ENCODE assay signal across 21 cellular contexts in the genomic region with DNA sequence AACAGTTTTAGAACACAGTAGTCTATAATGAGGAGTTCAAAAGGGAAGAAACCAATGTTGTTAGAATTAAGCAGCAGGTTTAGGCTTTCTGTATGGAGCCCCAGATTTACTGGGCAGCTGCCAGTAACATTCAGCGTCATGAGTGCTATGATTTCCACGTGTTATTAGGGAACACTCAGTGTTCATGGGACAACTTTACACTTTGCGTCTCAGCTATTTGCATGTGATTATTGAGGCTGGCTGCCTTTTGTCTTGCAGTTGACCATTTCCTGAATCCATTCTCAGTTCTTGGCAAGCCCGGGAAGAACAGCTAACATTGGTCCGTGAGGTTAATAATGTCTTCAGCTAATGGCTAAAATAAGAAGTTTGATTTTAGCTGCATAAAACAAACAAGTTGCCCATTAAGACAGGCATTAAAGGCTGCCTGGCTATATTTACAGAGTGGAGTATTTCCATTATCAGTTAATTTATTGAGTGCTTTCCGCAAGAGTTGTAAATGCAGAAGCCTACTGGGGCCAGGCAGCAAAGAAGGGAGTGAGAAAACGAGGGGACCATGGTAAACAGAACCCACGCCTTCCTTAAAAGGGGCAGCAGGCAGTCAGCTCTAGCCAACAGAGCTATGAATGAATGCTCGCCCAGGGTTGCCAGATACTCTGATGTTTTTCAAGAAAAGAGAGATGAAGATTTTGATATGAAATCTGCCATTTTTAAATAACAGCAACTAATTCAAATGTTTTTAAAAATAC.
A peak's percentile ranks its signal among the peaks of the same experiment; 100 is the strongest.
DNase-seq lines count a peak whose midpoint lies in the region; ATAC-seq, FAIRE-seq and TF ChIP-seq lines count a peak whose summit lies in the region.
"Had no signal": no experiment of that assay in that cellular context is flagged by ENCODE, and none has a peak within 500 bp of the region (broad histone marks: within the 10 kb centered on the region; RNA-seq: fewer than 3 reads in every experiment).

No MANE protein-coding gene starts in this region.

- H3K27me3 Mint-ChIP-seq in GM23338 (ENCODE audit: insufficient read depth, low read depth, poor library complexity) (peaks cover 5% of the 10 kb centered on the region), neural progenitor cell (ENCODE audit: insufficient read depth, low read depth) (peaks cover 5% of the 10 kb centered on the region)
- H3K27me3 Mint-ChIP-seq: stimulated activated naive CD8-positive, alpha-beta T cell treated with anti-CD3 and anti-CD28 coated beads, Interleukin-15, Interleukin-2, amounts not matched to agents 100 ng/mL and 50 ng/mL, for 24 hours had no signal

- DNase-seq in GM23338 (ENCODE audit: low spot score): peak; percentile 33
- DNase-seq in NCI-H748 (lab: John Stamatoyannopoulos, UW; ENCODE audit: unreplicated experiment): peak; percentile 94
- no peak for DNase-seq in Right ventricle myocardium superior
- no peak for DNase-seq in neural progenitor cell (ENCODE audit: low spot score)
- DNase-seq in activated CD4-positive, CD25-positive, alpha-beta regulatory T cell (lab: John Stamatoyannopoulos, UW): no peak
- DNase-seq in CD1c-positive myeloid dendritic cell (ENCODE audit: extremely low spot score): no peak
- no peak for DNase-seq in DMS114 treated with DMSO at 0.1 percent for 48 hours (lab: John Stamatoyannopoulos, UW; ENCODE audit: unreplicated experiment)
- DNase-seq in RCC 7860 (ENCODE audit: low spot score): no peak
- DNase-seq: activated CD4-positive, alpha-beta memory T cell treated with anti-CD3 and anti-CD28 coated beads, Interleukin-2, amount 10 ng/mL, durations not matched to agents 7 days and 5 days; activated naive CD8-positive, alpha-beta T cell treated with anti-CD3 and anti-CD28 coated beads for 36 hours; IMR-90; mucosa of descending colon; NCI-H510A; nephron progenitor cell; RPMI8226; sigmoid colon; SK-N-SH; stimulated activated CD4-positive, alpha-beta T cell treated with anti-CD3 and anti-CD28 coated beads, Interleukin-15, amount 100 ng/mL, for 24 hours had no signal

- TF ChIP-seq CTCF in GM23338 (conservative IDR thresholded peaks at IDR 0.05; ENCODE audit: low read depth in 2 of 2) (no peak), neural progenitor cell (IDR thresholded peaks at IDR 0.05) (no peak)

- H3K9me2 ChIP-seq in GM23338 (ENCODE audit: insufficient read depth): no peaks in the 10 kb centered on the region
- H3K9me2 ChIP-seq: SK-N-SH had no signal

- H3K9me3 Mint-ChIP-seq in GM23338 (no peaks in the 10 kb centered on the region), neural progenitor cell (no peaks in the 10 kb centered on the region)
- H3K9me3 Mint-ChIP-seq: activated CD4-positive, alpha-beta memory T cell treated with anti-CD3 and anti-CD28 coated beads, Interleukin-2, amount 10 ng/mL, durations not matched to agents 7 days and 5 days; activated naive CD8-positive, alpha-beta T cell treated with anti-CD3 and anti-CD28 coated beads for 36 hours; nephron progenitor cell; stimulated activated naive CD8-positive, alpha-beta T cell treated with anti-CD3 and anti-CD28 coated beads, Interleukin-15, Interleukin-2, amounts not matched to agents 100 ng/mL and 50 ng/mL, for 24 hours had no signal

- ATAC-seq in GM23338 (peak; percentile 57), Right ventricle myocardium superior (ENCODE audit: poor library complexity) (peak; percentile 63)
- ATAC-seq: mucosa of descending colon had no signal

- intact Hi-C loops in Right ventricle myocardium superior (cut with DNase I): no loop called here

- H3K27ac Mint-ChIP-seq in GM23338 (peak overlapping the region; percentile 60), neural progenitor cell (no peak overlapping the region)
- H3K27ac Mint-ChIP-seq: activated CD4-positive, alpha-beta memory T cell treated with anti-CD3 and anti-CD28 coated beads, Interleukin-2, amount 10 ng/mL, durations not matched to agents 7 days and 5 days; activated naive CD8-positive, alpha-beta T cell treated with anti-CD3 and anti-CD28 coated beads for 36 hours; nephron progenitor cell; stimulated activated naive CD8-positive, alpha-beta T cell treated with anti-CD3 and anti-CD28 coated beads, Interleukin-15, Interleukin-2, amounts not matched to agents 100 ng/mL and 50 ng/mL, for 24 hours had no signal

- H3K79me2 ChIP-seq in GM23338 (replicated peaks; ENCODE audit: insufficient read depth): no peaks in the 10 kb centered on the region
- H3K79me2 ChIP-seq in neural progenitor cell (ENCODE audit: low read depth): no peaks in the 10 kb centered on the region

- H3F3A ChIP-seq in GM23338 (replicated peaks; ENCODE audit: low read depth) (no peaks in the 10 kb centered on the region), neural progenitor cell (ENCODE audit: low read depth) (peaks cover 21% of the 10 kb centered on the region)

- no peaks in the 10 kb centered on the region for H4K20me1 ChIP-seq in GM23338 (replicated peaks; ENCODE audit: insufficient read depth)
- no peaks in the 10 kb centered on the region for H4K20me1 ChIP-seq in neural progenitor cell (ENCODE audit: low read depth)
- H4K20me1 ChIP-seq: BLaER1 treated with 17β-estradiol and CSF1 and Interleukin-3, amounts not matched to agents 10 nM and 100 nM had no signal

- peak overlapping the region; percentile 17; the same call in 1 of the 2 replicates for H3K27ac ChIP-seq in GM23338 (ENCODE audit: low read depth)
- H3K27ac ChIP-seq in neural progenitor cell: no peak overlapping the region
- H3K27ac ChIP-seq: BLaER1 treated with 17β-estradiol and CSF1 and Interleukin-3, amounts not matched to agents 10 nM and 100 nM; tibial nerve had no signal

- H3K9ac ChIP-seq in neural progenitor cell: no peak overlapping the region
- H3K9ac ChIP-seq: BLaER1 treated with 17β-estradiol and CSF1 and Interleukin-3, amounts not matched to agents 10 nM and 100 nM; SK-N-SH had no signal

- H3K4me1 Mint-ChIP-seq in GM23338 (peaks cover 35% of the 10 kb centered on the region), neural progenitor cell (peaks cover 31% of the 10 kb centered on the region)
- H3K4me1 Mint-ChIP-seq: activated CD4-positive, alpha-beta memory T cell treated with anti-CD3 and anti-CD28 coated beads, Interleukin-2, amount 10 ng/mL, durations not matched to agents 7 days and 5 days; activated naive CD8-positive, alpha-beta T cell treated with anti-CD3 and anti-CD28 coated beads for 36 hours had no signal

- FAIRE-seq in RCC 7860 (lab: Jason Lieb, UNC): no peak

- H3K4me1 ChIP-seq in GM23338 (ENCODE audit: insufficient read depth) (peaks cover 24% of the 10 kb centered on the region), neural progenitor cell (peaks cover 34% of the 10 kb centered on the region)
- H3K4me1 ChIP-seq: tibial nerve had no signal

- peak overlapping the region; percentile 52 for H3K4me2 ChIP-seq in GM23338
- no peak overlapping the region for H3K4me2 ChIP-seq in neural progenitor cell
- H3K4me2 ChIP-seq: BLaER1 treated with 17β-estradiol and CSF1 and Interleukin-3, amounts not matched to agents 10 nM and 100 nM; SK-N-SH had no signal

- H2AFZ ChIP-seq in GM23338 (peak overlapping the region; percentile 76; the same call in 1 of the 2 replicates), neural progenitor cell (replicated peaks) (peak overlapping the region; percentile 26)

- H3K36me3 Mint-ChIP-seq in GM23338 (ENCODE audit: low read depth) (no peaks in the 10 kb centered on the region), neural progenitor cell (peaks cover 12% of the 10 kb centered on the region)
- H3K36me3 Mint-ChIP-seq: activated naive CD8-positive, alpha-beta T cell treated with anti-CD3 and anti-CD28 coated beads for 36 hours had no signal

- H3K9me3 ChIP-seq in neural progenitor cell (ENCODE audit: low read depth): no peaks in the 10 kb centered on the region
- H3K9me3 ChIP-seq: BLaER1 treated with 17β-estradiol and CSF1 and Interleukin-3, amounts not matched to agents 10 nM and 100 nM; mucosa of descending colon; sigmoid colon; SK-N-SH; tibial nerve had no signal

- H3K27me3 ChIP-seq in GM23338 (ENCODE audit: insufficient read depth) (no peaks in the 10 kb centered on the region), neural progenitor cell (no peaks in the 10 kb centered on the region)
- H3K27me3 ChIP-seq: BLaER1 treated with 17β-estradiol and CSF1 and Interleukin-3, amounts not matched to agents 10 nM and 100 nM; sigmoid colon; tibial nerve had no signal

- H3K4me3 Mint-ChIP-seq in GM23338 (no peak overlapping the region), neural progenitor cell (no peak overlapping the region)
- H3K4me3 Mint-ChIP-seq: activated CD4-positive, alpha-beta memory T cell treated with anti-CD3 and anti-CD28 coated beads, Interleukin-2, amount 10 ng/mL, durations not matched to agents 7 days and 5 days; activated naive CD8-positive, alpha-beta T cell treated with anti-CD3 and anti-CD28 coated beads for 36 hours; nephron progenitor cell; stimulated activated naive CD8-positive, alpha-beta T cell treated with anti-CD3 and anti-CD28 coated beads, Interleukin-15, Interleukin-2, amounts not matched to agents 100 ng/mL and 50 ng/mL, for 24 hours had no signal

- H3K4me3 ChIP-seq in GM23338: peak overlapping the region; percentile 8; the same call in 1 of the 2 replicates
- H3K4me3 ChIP-seq in neural progenitor cell: no peak overlapping the region
- H3K4me3 ChIP-seq: BLaER1 treated with 17β-estradiol and CSF1 and Interleukin-3, amounts not matched to agents 10 nM and 100 nM; mucosa of descending colon; sigmoid colon; tibial nerve had no signal

- H3K36me3 ChIP-seq in GM23338 (ENCODE audit: insufficient read depth): no peaks in the 10 kb centered on the region
- H3K36me3 ChIP-seq in neural progenitor cell: no peaks in the 10 kb centered on the region
- H3K36me3 ChIP-seq: BLaER1 treated with 17β-estradiol and CSF1 and Interleukin-3, amounts not matched to agents 10 nM and 100 nM; sigmoid colon; tibial nerve had no signal

TF ChIP-seq in GM23338, 12 proteins besides CTCF, POLR2A, EP300 and RAD21 (continues in another document):
- no peak for TF ChIP-seq CREB1 (CRISPR knock-in tag; IDR thresholded peaks at IDR 0.05; ENCODE audit: low read depth)
- no peak for TF ChIP-seq NANOG (IDR thresholded peaks at IDR 0.05; ENCODE audit: borderline replicate concordance)
- no peak for TF ChIP-seq ZNF331 (CRISPR knock-in tag; IDR thresholded peaks at IDR 0.05; ENCODE audit: low read depth)
- no peak for TF ChIP-seq JUNB (IDR thresholded peaks at IDR 0.05; ENCODE audit: unreplicated experiment)

Comparison
In these comparisons a context has a peak if more than half of its experiments do, and no peak if none do; other contexts are left out.
1. DNase-seq: peak in GM23338 (single experiment) and NCI-H748 (single experiment); none in Right ventricle myocardium superior (single experiment), neural progenitor cell (single experiment), activated CD4-positive, CD25-positive, alpha-beta regulatory T cell (0 of 4), CD1c-positive myeloid dendritic cell (single experiment), DMS114 treated with DMSO at 0.1 percent for 48 hours (single experiment) and RCC 7860 (single experiment).